In the genomic region with DNA sequence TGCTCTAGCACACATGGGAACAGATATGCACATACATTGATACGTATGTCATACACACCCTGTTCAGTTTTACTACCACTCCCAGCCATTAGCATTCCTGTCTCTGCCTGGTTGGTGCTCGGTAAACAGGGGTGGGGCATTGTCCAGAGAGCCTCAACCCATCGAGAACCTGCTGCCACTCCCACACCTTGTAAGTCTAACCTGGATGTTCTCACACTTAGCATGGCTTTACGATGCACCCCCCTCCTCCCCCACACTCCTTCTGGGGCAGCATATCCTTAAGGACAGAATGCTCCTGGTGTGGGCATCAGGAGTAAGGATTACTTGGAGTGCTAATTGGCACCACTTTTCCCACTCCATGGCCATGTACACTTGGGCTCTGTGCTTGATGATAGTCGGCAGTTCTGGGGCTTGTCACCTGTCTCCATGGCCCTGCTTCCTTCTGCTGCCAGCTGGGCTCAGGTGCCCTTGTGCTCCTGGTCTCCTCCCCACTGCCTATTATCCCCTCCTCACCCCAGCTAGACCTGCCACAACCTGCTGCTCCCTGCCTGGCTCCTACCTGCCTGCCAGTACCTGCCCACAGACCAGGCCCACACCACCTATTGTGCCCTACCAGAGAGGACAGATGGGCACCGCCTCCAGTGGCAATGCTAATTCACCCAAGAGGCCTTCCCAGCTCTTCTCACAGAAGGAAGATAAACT, we compare ENCODE assay signal across 8 cellular contexts. TPM values are rescaled to one million over a fixed set of nuclear protein-coding genes. Genes with fewer than 3 reads are reported as not detected.
DNase-seq lines count a peak whose midpoint lies in the region; ATAC-seq and TF ChIP-seq lines count a peak whose summit lies in the region.

No MANE protein-coding gene starts in this region.

- peak; percentile 77 for DNase-seq in DMS153 treated with DMSO at 0.1 percent for 48 hours (lab: John Stamatoyannopoulos, UW; ENCODE audit: unreplicated experiment)
- peak; percentile 11 for DNase-seq in NCI-H2029 treated with DMSO at 0.1 percent for 48 hours (lab: John Stamatoyannopoulos, UW)
- DNase-seq in caudate nucleus (lab: John Stamatoyannopoulos, UW) = peak in 1 of 61 donors; percentile 22
- no peak for DNase-seq in neural crest cell (ENCODE audit: low read depth, low spot score)
- DNase-seq in stimulated activated naive B cell treated with anti-CD40 and anti-IgM and Interleukin-4, amounts not matched to agents 10 μg/mL and 1 μg/mL and 100 μg/mL, for 72 hours = no peak
- DNase-seq in glomerular visceral epithelial cell (ENCODE audit: extremely low spot score) = no peak
- DNase-seq in foreskin fibroblast = no peak
- DNase-seq in cerebellar nuclear complex (lab: John Stamatoyannopoulos, UW) = no peak

- H3K36me3 Mint-ChIP-seq in neural crest cell (ENCODE audit: low read depth) = peaks cover 13% of the 10 kb centered on the region
- H3K36me3 Mint-ChIP-seq in stimulated activated naive B cell treated with anti-CD40 and anti-IgM and Interleukin-4, amounts not matched to agents 10 μg/mL and 1 μg/mL and 100 μg/mL, for 72 hours = peaks cover 33 to 45% of the 10 kb centered on the region in 2 donors

- TF ChIP-seq CTCF in neural crest cell (conservative IDR thresholded peaks at IDR 0.05) (no peak), foreskin fibroblast (IDR thresholded peaks at IDR 0.05; ENCODE audit: low read depth, low read length) (no peak)

- peaks cover 20% of the 10 kb centered on the region for H3K4me1 Mint-ChIP-seq in neural crest cell
- peaks cover 19 to 34% of the 10 kb centered on the region in 2 donors for H3K4me1 Mint-ChIP-seq in stimulated activated naive B cell treated with anti-CD40 and anti-IgM and Interleukin-4, amounts not matched to agents 10 μg/mL and 1 μg/mL and 100 μg/mL, for 72 hours

- no peaks in the 10 kb centered on the region for H3K27me3 Mint-ChIP-seq in neural crest cell (ENCODE audit: low read depth)
- H3K27me3 Mint-ChIP-seq in stimulated activated naive B cell treated with anti-CD40 and anti-IgM and Interleukin-4, amounts not matched to agents 10 μg/mL and 1 μg/mL and 100 μg/mL, for 72 hours = peaks cover 4 to 5% of the 10 kb centered on the region in 2 donors

- no peak overlapping the region for H3K27ac Mint-ChIP-seq in neural crest cell (ENCODE audit: unreplicated experiment)
- no peak overlapping the region for H3K27ac Mint-ChIP-seq in stimulated activated naive B cell treated with anti-CD40 and anti-IgM and Interleukin-4, amounts not matched to agents 10 μg/mL and 1 μg/mL and 100 μg/mL, for 72 hours

- H3K4me3 Mint-ChIP-seq in neural crest cell = peak overlapping the region; percentile 78
- no peak overlapping the region for H3K4me3 Mint-ChIP-seq in stimulated activated naive B cell treated with anti-CD40 and anti-IgM and Interleukin-4, amounts not matched to agents 10 μg/mL and 1 μg/mL and 100 μg/mL, for 72 hours

- ATAC-seq in stimulated activated naive B cell treated with anti-CD40 and anti-IgM and Interleukin-4, amounts not matched to agents 10 μg/mL and 1 μg/mL and 100 μg/mL, for 72 hours (replicated peaks) = no peak

- H3K9me3 Mint-ChIP-seq in neural crest cell = no peaks in the 10 kb centered on the region
- H3K9me3 Mint-ChIP-seq in stimulated activated naive B cell treated with anti-CD40 and anti-IgM and Interleukin-4, amounts not matched to agents 10 μg/mL and 1 μg/mL and 100 μg/mL, for 72 hours = no peaks in the 10 kb centered on the region

- H3K4me3 ChIP-seq in foreskin fibroblast (ENCODE audit: low read depth in 1 of 2, low read length in 2 of 2) = peak overlapping the region in 1 of 2 donors; percentile 32

- peak overlapping the region; percentile 31 for H3K27ac ChIP-seq in caudate nucleus (ENCODE audit: low read depth, low read length)

RNA-seq across cellular contexts. Expression of a gene that starts 0.7 kb away (rescaled TPM):
- total RNA-seq in neural crest cell = 23.3 and 24.1 TPM in 2 replicates

RNA-seq across cellular contexts. Expression of a gene that starts 36.2 kb away (rescaled TPM):
- total RNA-seq in neural crest cell = 130 and 138 TPM in 2 replicates

RNA-seq across cellular contexts. Expression of a gene that starts 42.5 kb away (rescaled TPM):
- total RNA-seq in neural crest cell = 28.7 and 30.2 TPM in 2 replicates

RNA-seq across cellular contexts. Expression of a gene that starts 54.8 kb away (rescaled TPM):
- 147 and 153 TPM in 2 replicates for total RNA-seq in neural crest cell

Comparison
In these comparisons a context has a peak if more than half of its experiments do, and no peak if none do; other contexts are left out.
1. DNase-seq: peak in DMS153 treated with DMSO at 0.1 percent for 48 hours (single experiment) and NCI-H2029 treated with DMSO at 0.1 percent for 48 hours (single experiment); none in neural crest cell (single experiment), stimulated activated naive B cell treated with anti-CD40 and anti-IgM and Interleukin-4, amounts not matched to agents 10 μg/mL and 1 μg/mL and 100 μg/mL, for 72 hours (single experiment), glomerular visceral epithelial cell (single experiment), foreskin fibroblast (0 of 2) and cerebellar nuclear complex (0 of 2).